12 cellular contexts compared by ENCODE assay signal in the genomic region with DNA sequence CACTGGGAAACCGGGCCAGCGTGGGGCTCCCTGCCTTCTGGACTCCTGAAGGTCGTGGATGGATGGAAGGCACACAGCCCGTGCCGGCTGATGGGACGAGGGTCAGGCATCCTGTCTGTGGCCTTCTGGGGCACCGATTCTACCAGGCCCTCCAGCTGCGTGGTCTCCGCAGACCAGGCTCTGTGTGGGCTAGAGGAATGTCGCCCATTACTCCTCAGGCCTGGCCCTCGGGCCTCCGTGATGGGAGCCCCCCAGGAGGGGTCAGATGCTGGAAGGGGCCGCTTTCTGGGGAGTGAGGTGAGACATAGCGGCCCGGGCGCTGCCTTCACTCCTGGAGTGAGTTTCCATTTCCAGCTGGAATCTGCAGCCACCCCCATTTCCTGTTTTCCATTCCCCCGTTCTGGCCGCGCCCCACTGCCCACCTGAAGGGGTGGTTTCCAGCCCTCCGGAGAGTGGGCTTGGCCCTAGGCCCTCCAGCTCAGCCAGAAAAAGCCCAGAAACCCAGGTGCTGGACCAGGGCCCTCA. TPM values are rescaled to one million over a fixed set of nuclear protein-coding genes. Genes with fewer than 3 reads are reported as not detected.
DNase-seq lines count a peak whose midpoint lies in the region; ATAC-seq, FAIRE-seq and TF ChIP-seq lines count a peak whose summit lies in the region.
"Had no signal": no experiment of that assay in that cellular context is flagged by ENCODE, and none has a peak within 500 bp of the region (broad histone marks: within the 10 kb centered on the region; RNA-seq: fewer than 3 reads in every experiment).

No MANE protein-coding gene starts in this region.

- H3K36me3 ChIP-seq in endothelial cell of umbilical vein (ENCODE audit: control insufficient read depth in 2 of 2, extremely low read depth in 1 of 2, insufficient read depth in 2 of 2, low read length in 2 of 2), result peaks cover 15 to 39% of the 10 kb centered on the region in 2 experiments
- H3K36me3 ChIP-seq in lower lobe of right lung, result peaks cover 67% of the 10 kb centered on the region
- no peaks in the 10 kb centered on the region for H3K36me3 ChIP-seq in testis (ENCODE audit: low read depth, missing control alignments)

- H3K9me3 ChIP-seq in endothelial cell of umbilical vein (replicated peaks; ENCODE audit: control insufficient read depth, insufficient read depth, low read length) (no peaks in the 10 kb centered on the region), lower lobe of right lung (no peaks in the 10 kb centered on the region), testis (no peaks in the 10 kb centered on the region)

- no peak overlapping the region for H3K4me2 ChIP-seq in endothelial cell of umbilical vein (ENCODE audit: insufficient read depth, low read length)

- H3K27me3 ChIP-seq in endothelial cell of umbilical vein (ENCODE audit: control insufficient read depth in 2 of 2, insufficient read depth in 2 of 2, low read length in 2 of 2), result no peaks in the 10 kb centered on the region
- no peaks in the 10 kb centered on the region for H3K27me3 ChIP-seq in lower lobe of right lung (ENCODE audit: low read depth)
- H3K27me3 ChIP-seq in testis, result no peaks in the 10 kb centered on the region

- H3K4me3 ChIP-seq in endothelial cell of umbilical vein (replicated peaks in 1 of 3; ENCODE audit: insufficient read depth in 1 of 3, low read depth in 1 of 3, low read length in 3 of 3) (no peak overlapping the region), lower lobe of right lung (no peak overlapping the region), testis (no peak overlapping the region)
- H3K4me3 ChIP-seq: skin epidermis had no signal

- H3K27ac ChIP-seq in endothelial cell of umbilical vein (ENCODE audit: insufficient read depth, low read depth, low read length) (no peak overlapping the region), lower lobe of right lung (peak overlapping the region; percentile 68), testis (peak overlapping the region; percentile 58 to 67)

- BruUV-seq in endothelial cell of umbilical vein (replicated peaks; lab: Mats Ljungman, UMichigan), result TSS peak; percentile 59

- H3K9ac ChIP-seq in endothelial cell of umbilical vein (replicated peaks; ENCODE audit: extremely low read depth, insufficient read depth, low read length), result no peak overlapping the region

- TF ChIP-seq CTCF in endothelial cell of umbilical vein (IDR thresholded peaks at IDR 0.05; ENCODE audit: extremely low read depth in 1 of 2, insufficient read depth in 1 of 2, low read depth in 1 of 2, low read length in 2 of 2) (no peak), lower lobe of right lung (IDR thresholded peaks at IDR 0.05) (no peak), testis (IDR thresholded peaks at IDR 0.05) (no peak)

- intact Hi-C loops in endothelial cell of umbilical vein (cut with micrococcal nuclease) (no loop called here), lower lobe of right lung (cut with DNase I) (loop anchor here (5.0 kb wide), 1 partner anchor 90 kb away; no protein-coding TSS in a partner anchor), testis (cut with DNase I; ENCODE audit: low total_unique reads) (loop anchor here (5.0 kb wide), 1 partner anchor 85 kb away; no protein-coding TSS in a partner anchor)

- CTCF ChIA-PET in endothelial cell of umbilical vein (lab: Charles Lee), result interaction anchor here (1.1 to 10.5 kb wide), 5 partner anchors 9 to 376 kb away, joined by 5 to 200 read pairs (median 22); no protein-coding TSS in a partner anchor

- DNase-seq in NCI-H69 (lab: John Stamatoyannopoulos, UW) (peak; percentile 24), endothelial cell of umbilical vein (ENCODE audit: low read depth, low spot score) (no peak), lower lobe of right lung (peak; percentile 45), testis (no peak), cortex of kidney (lab: John Stamatoyannopoulos, UW) (no peak), GM12891 (ENCODE audit: insufficient read length, low spot score) (no peak)
- DNase-seq: activated CD4-positive, CD25-positive, alpha-beta regulatory T cell; NCI-H1048 had no signal

- H3K4me1 ChIP-seq in endothelial cell of umbilical vein (ENCODE audit: control insufficient read depth, extremely low read depth, insufficient read depth, low read length), result no peaks in the 10 kb centered on the region
- H3K4me1 ChIP-seq in lower lobe of right lung, result peaks cover 35% of the 10 kb centered on the region
- H3K4me1 ChIP-seq in testis, result peaks cover 57% of the 10 kb centered on the region

- dilution Hi-C loops in endothelial cell of umbilical vein (cut with MboI; ENCODE audit: extremely low pct_ligation_motif_present, low sequenced_read_pairs), result no loop called here

- H4K20me1 ChIP-seq in endothelial cell of umbilical vein (replicated peaks; ENCODE audit: control insufficient read depth, extremely low read depth, insufficient read depth, low read length), result no peaks in the 10 kb centered on the region

- 45 to 51% methylated on average over 14 to 20 of the region's 20 CpGs for WGBS in testis, 2 donors

- TF ChIP-seq POLR2A in endothelial cell of umbilical vein (IDR thresholded peaks at IDR 0.05; ENCODE audit: low read depth, low read length) (no peak), testis (IDR thresholded peaks at IDR 0.05) (no peak), GM12891 (IDR thresholded peaks at IDR 0.05; ENCODE audit: low read depth, low read length) (no peak)

- FAIRE-seq in endothelial cell of umbilical vein (lab: Jason Lieb, UNC) (no peak), GM12891 (lab: Jason Lieb, UNC) (no peak)
- FAIRE-seq: endometrium had no signal

- ATAC-seq in lower lobe of right lung (no peak), GM21529 (IDR thresholded peaks at IDR 0.05; ENCODE audit: unreplicated experiment) (no peak), GM18909 (IDR thresholded peaks at IDR 0.05; ENCODE audit: poor library complexity, unreplicated experiment) (no peak)

- no peaks in the 10 kb centered on the region for H3K79me2 ChIP-seq in endothelial cell of umbilical vein (ENCODE audit: control insufficient read depth, insufficient read depth, low read length)

- H2AFZ ChIP-seq in endothelial cell of umbilical vein (ENCODE audit: low read depth, low read length), result no peak overlapping the region

- POLR2A ChIA-PET in endothelial cell of umbilical vein (lab: Charles Lee), result no interaction called here

- H3K9me1 ChIP-seq in endothelial cell of umbilical vein (replicated peaks; ENCODE audit: control insufficient read depth, extremely low read depth, insufficient read depth, low read length), result no peaks in the 10 kb centered on the region

TF ChIP-seq in endothelial cell of umbilical vein, 7 proteins besides CTCF, POLR2A, EP300 and RAD21:
- TF ChIP-seq MYC (IDR thresholded peaks at IDR 0.05; ENCODE audit: low read depth, low read length), result no peak
- no peak for TF ChIP-seq JUN (IDR thresholded peaks at IDR 0.05; ENCODE audit: borderline replicate concordance, insufficient read depth, insufficient read length, low read depth)
- peak; percentile 13 for TF ChIP-seq POLR2AphosphoS5 (IDR thresholded peaks at IDR 0.05; ENCODE audit: insufficient read depth, low read depth, low read length)
- TF ChIP-seq, protein P1, sequence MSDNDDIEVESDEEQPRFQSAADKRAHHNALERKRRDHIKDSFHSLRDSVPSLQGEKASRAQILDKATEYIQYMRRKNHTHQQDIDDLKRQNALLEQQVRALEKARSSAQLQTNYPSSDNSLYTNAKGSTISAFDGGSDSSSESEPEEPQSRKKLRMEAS (IDR thresholded peaks at IDR 0.05; ENCODE audit: insufficient read depth, insufficient read length), result no peak

TF ChIP-seq in GM12891, 5 proteins besides CTCF, POLR2A, EP300 and RAD21:
- TF ChIP-seq POU2F2 (IDR thresholded peaks at IDR 0.05; ENCODE audit: low read depth, low read length), result no peak
- TF ChIP-seq TAF1 (IDR thresholded peaks at IDR 0.05; ENCODE audit: low read depth, low read length), result no peak
- no peak for TF ChIP-seq SPI1 (IDR thresholded peaks at IDR 0.05; ENCODE audit: low read depth, low read length)
- no peak for TF ChIP-seq PAX5 (IDR thresholded peaks at IDR 0.05; ENCODE audit: insufficient read depth, low read length, severe bottlenecking)
- TF ChIP-seq POLR2AphosphoS5 (IDR thresholded peaks at IDR 0.05; ENCODE audit: low read depth, low read length), result no peak

RNA-seq across cellular contexts. Expression of a gene that starts 26.9 kb away (rescaled TPM):
- 122 and 136 TPM in 2 replicates for total RNA-seq in endothelial cell of umbilical vein
- polyA plus RNA-seq in endothelial cell of umbilical vein, result 110 and 111 TPM in 2 replicates
- polyA plus RNA-seq in endothelial cell of umbilical vein (2011; cell fraction: cytosol; rRNA removed), result 44.3 and 60.5 TPM in 2 replicates
- 563 and 679 TPM in 2 replicates for polyA plus RNA-seq in endothelial cell of umbilical vein (2011; cell fraction: nucleus; rRNA removed)
- polyA plus RNA-seq in endothelial cell of umbilical vein (2012), result 54.9 and 77.2 TPM in 2 replicates
- 162 and 203 TPM in 2 replicates for polyA minus RNA-seq in endothelial cell of umbilical vein
- 11.3 TPM for polyA minus RNA-seq in endothelial cell of umbilical vein (2011; cell fraction: cytosol; rRNA and poly(A)+ RNA removed)
- 132 and 165 TPM in 2 replicates for polyA minus RNA-seq in endothelial cell of umbilical vein (2011; cell fraction: nucleus; rRNA and poly(A)+ RNA removed)
- total RNA-seq in lower lobe of right lung, result 28.2 TPM
- 10 to 100 TPM; 34.3 to 41.7 TPM for total RNA-seq in testis
- 20.1 TPM for polyA plus RNA-seq in testis (ENCODE audit: insufficient read depth, low read depth, low replicate concordance)
- polyA plus RNA-seq in GM12891 (2012; ENCODE audit: low read depth, missing spikeins), result 4.8 TPM

RNA-seq across cellular contexts. Expression of a gene that starts 33.8 kb away (rescaled TPM):
- total RNA-seq in endothelial cell of umbilical vein (45.9 and 46.4 TPM in 2 replicates), lower lobe of right lung (34.5 TPM), testis (10 to 100 TPM; 75.8 to 90.1 TPM)
- polyA plus RNA-seq in endothelial cell of umbilical vein (39.5 and 43.5 TPM in 2 replicates), testis (ENCODE audit: insufficient read depth, low read depth, low replicate concordance) (38.0 TPM)
- polyA plus RNA-seq in endothelial cell of umbilical vein (2011; cell fraction: cytosol; rRNA removed), result 24.8 and 32.2 TPM in 2 replicates
- 39.9 and 42.2 TPM in 2 replicates for polyA plus RNA-seq in endothelial cell of umbilical vein (2011; cell fraction: nucleus; rRNA removed)
- polyA plus RNA-seq in endothelial cell of umbilical vein (2012), result 25.4 and 32.1 TPM in 2 replicates
- polyA minus RNA-seq in endothelial cell of umbilical vein, result 20.7 and 20.9 TPM in 2 replicates
- 11.0 TPM for polyA minus RNA-seq in endothelial cell of umbilical vein (2011; cell fraction: cytosol; rRNA and poly(A)+ RNA removed)
- 20.9 and 25.1 TPM in 2 replicates for polyA minus RNA-seq in endothelial cell of umbilical vein (2011; cell fraction: nucleus; rRNA and poly(A)+ RNA removed)
- 20.8 TPM for polyA plus RNA-seq in GM12891 (2012; ENCODE audit: low read depth, missing spikeins)

Comparison
In these comparisons a context has a peak if more than half of its experiments do, and no peak if none do; other contexts are left out.
1. DNase-seq: peak in NCI-H69 (single experiment) and lower lobe of right lung (single experiment); none in endothelial cell of umbilical vein (single experiment), testis (single experiment), cortex of kidney (single experiment) and GM12891 (single experiment).